ENCODE assay signal across 10 cellular contexts in the genomic region with DNA sequence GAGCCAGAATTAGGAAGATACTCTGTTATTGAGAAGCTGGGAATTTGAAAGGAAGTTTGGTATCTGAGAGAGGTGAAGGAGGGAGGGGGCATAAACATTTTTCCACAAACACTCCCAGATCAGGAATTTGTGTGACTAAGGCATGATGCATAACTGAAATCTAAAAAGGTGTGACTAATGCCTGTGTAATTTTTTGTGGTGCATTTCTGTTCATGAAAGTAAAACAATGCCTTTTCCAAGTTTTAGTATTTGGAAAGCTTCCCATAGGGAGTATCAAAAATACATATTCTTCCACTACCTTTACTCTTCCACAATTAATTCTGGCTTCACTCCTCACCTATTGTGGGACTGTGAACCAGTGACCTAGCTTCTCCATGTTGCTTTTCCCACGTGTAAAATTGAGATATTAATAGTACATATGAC. TPM values are rescaled to one million over a fixed set of nuclear protein-coding genes. Genes with fewer than 3 reads are reported as not detected.
DNase-seq lines count a peak whose midpoint lies in the region; ATAC-seq and TF ChIP-seq lines count a peak whose summit lies in the region.
"Had no signal": no experiment of that assay in that cellular context is flagged by ENCODE, and none has a peak within 500 bp of the region (broad histone marks: within the 10 kb centered on the region; RNA-seq: fewer than 3 reads in every experiment).

No MANE protein-coding gene starts in this region.

- 55 to 59% methylated on average over 1 of the region's 1 CpG for WGBS in upper lobe of left lung, 2 donors

- POLR2A ChIA-PET in activated CD4-positive, alpha-beta T cell treated with anti-CD3 and anti-CD28 coated beads for 36 hours (lab: Charles Lee): no interaction called here

- H3K9me3 Mint-ChIP-seq in HFFc6: no peaks in the 10 kb centered on the region
- H3K9me3 Mint-ChIP-seq in activated CD4-positive, alpha-beta T cell treated with anti-CD3 and anti-CD28 coated beads for 36 hours (ENCODE audit: low read depth): no peaks in the 10 kb centered on the region
- H3K9me3 Mint-ChIP-seq in glutamatergic neuron (ENCODE audit: unreplicated experiment): no peaks in the 10 kb centered on the region
- H3K9me3 Mint-ChIP-seq: H9, neural progenitor cell had no signal

- H3K27ac ChIP-seq in upper lobe of left lung: peak overlapping the region in 3 of 4 donors; percentile 1 to 41 (median 6)
- H3K27ac ChIP-seq: neural progenitor cell had no signal

- in situ Hi-C loops in astrocyte of the cerebellum (cut with HindIII; ENCODE audit: low sequenced_read_pairs): no loop called here

- H3K27ac Mint-ChIP-seq in HFFc6: peak overlapping the region; percentile 93
- no peak overlapping the region for H3K27ac Mint-ChIP-seq in activated CD4-positive, alpha-beta T cell treated with anti-CD3 and anti-CD28 coated beads for 36 hours
- no peak overlapping the region for H3K27ac Mint-ChIP-seq in glutamatergic neuron (ENCODE audit: unreplicated experiment)
- H3K27ac Mint-ChIP-seq: H9, neural progenitor cell had no signal

- peaks cover 98% of the 10 kb centered on the region for H3K4me1 Mint-ChIP-seq in HFFc6 (ENCODE audit: low read depth)
- H3K4me1 Mint-ChIP-seq in activated CD4-positive, alpha-beta T cell treated with anti-CD3 and anti-CD28 coated beads for 36 hours: no peaks in the 10 kb centered on the region
- peaks cover 6% of the 10 kb centered on the region for H3K4me1 Mint-ChIP-seq in glutamatergic neuron (ENCODE audit: low read depth, unreplicated experiment)
- H3K4me1 Mint-ChIP-seq: neural progenitor cell had no signal

- ATAC-seq in upper lobe of left lung (ENCODE audit: low FRiP score in 2 of 2) (peak; percentile 76 to 77), Right ventricle myocardium superior (ENCODE audit: poor library complexity) (no peak)
- no peak for ATAC-seq in activated CD4-positive, alpha-beta T cell treated with anti-CD3 and anti-CD28 coated beads for 36 hours
- ATAC-seq: GM12878 had no signal

- H3K4me3 ChIP-seq in astrocyte of the cerebellum (ENCODE audit: low read depth, low read length): no peak overlapping the region
- H3K4me3 ChIP-seq in upper lobe of left lung: no peak overlapping the region
- H3K4me3 ChIP-seq: GM12878, neural progenitor cell had no signal

- intact Hi-C loops in activated CD4-positive, alpha-beta T cell treated with anti-CD3 and anti-CD28 coated beads for 36 hours (cut with DNase I, micrococcal nuclease): no loop called here
- intact Hi-C loops in Right ventricle myocardium superior (cut with DNase I): loop anchor here (10.0 kb wide), 2 partner anchors 52 to 168 kb away; a partner anchor contains a TSS

- H3K4me1 ChIP-seq in upper lobe of left lung: peaks cover 0 to 15% (median 4%) of the 10 kb centered on the region in 4 donors

- H3K4me3 Mint-ChIP-seq in HFFc6: peak overlapping the region; percentile 38
- H3K4me3 Mint-ChIP-seq in activated CD4-positive, alpha-beta T cell treated with anti-CD3 and anti-CD28 coated beads for 36 hours: no peak overlapping the region
- H3K4me3 Mint-ChIP-seq in glutamatergic neuron (ENCODE audit: unreplicated experiment): no peak overlapping the region
- H3K4me3 Mint-ChIP-seq: H9, neural progenitor cell had no signal

- CTCF ChIA-PET in activated CD4-positive, alpha-beta T cell treated with anti-CD3 and anti-CD28 coated beads for 36 hours (lab: Charles Lee): no interaction called here

- no peaks in the 10 kb centered on the region for H3K27me3 Mint-ChIP-seq in HFFc6 (ENCODE audit: insufficient read depth)
- H3K27me3 Mint-ChIP-seq in activated CD4-positive, alpha-beta T cell treated with anti-CD3 and anti-CD28 coated beads for 36 hours: peaks cover 13% of the 10 kb centered on the region
- H3K27me3 Mint-ChIP-seq in glutamatergic neuron (ENCODE audit: unreplicated experiment): no peaks in the 10 kb centered on the region

- H3K36me3 ChIP-seq in upper lobe of left lung: no peaks in the 10 kb centered on the region
- H3K36me3 ChIP-seq: neural progenitor cell had no signal

- TF ChIP-seq CTCF in HFFc6 (IDR thresholded peaks at IDR 0.05) (no peak), astrocyte of the cerebellum (IDR thresholded peaks at IDR 0.05; ENCODE audit: low read depth, low read length, missing control alignments) (no peak), upper lobe of left lung (IDR thresholded peaks at IDR 0.05) (no peak), glutamatergic neuron (IDR thresholded peaks at IDR 0.05; ENCODE audit: partially characterized antibody, unreplicated experiment) (no peak)

- no peaks in the 10 kb centered on the region for H3K9me3 ChIP-seq in upper lobe of left lung

- DNase-seq in HFFc6 (peak; percentile 95), astrocyte of the cerebellum (ENCODE audit: low read depth) (peak; percentile 93), iPS-NIHi11 (ENCODE audit: low spot score) (peak; percentile 14), upper lobe of left lung (no peak), glutamatergic neuron (no peak), Right ventricle myocardium superior (no peak)
- no peak for DNase-seq in activated CD4-positive, alpha-beta T cell treated with anti-CD3 and anti-CD28 coated beads for 36 hours

- no peak for TF ChIP-seq EP300 in upper lobe of left lung (IDR thresholded peaks at IDR 0.05)

- TF ChIP-seq POLR2A in upper lobe of left lung (IDR thresholded peaks at IDR 0.05): no peak

- H3K36me3 Mint-ChIP-seq in HFFc6 (ENCODE audit: low read depth) (peaks cover 17% of the 10 kb centered on the region), glutamatergic neuron (ENCODE audit: unreplicated experiment) (no peaks in the 10 kb centered on the region)
- H3K36me3 Mint-ChIP-seq in activated CD4-positive, alpha-beta T cell treated with anti-CD3 and anti-CD28 coated beads for 36 hours (ENCODE audit: low read depth): no peaks in the 10 kb centered on the region
- H3K36me3 Mint-ChIP-seq: neural progenitor cell had no signal

- H3K27me3 ChIP-seq in upper lobe of left lung: no peaks in the 10 kb centered on the region
- H3K27me3 ChIP-seq: neural progenitor cell had no signal

RNA-seq across cellular contexts. Expression of a gene that starts 56.4 kb away (rescaled TPM):
- total RNA-seq in HFFc6 (2021; fragmentation: NEBNext Ultra II Directional; extraction: Animal tissue kit (Norgen Biotek cat#: 25700)): 100 to 1,000 TPM; 157 to 229 (median 186) TPM
- total RNA-seq in upper lobe of left lung: 100 to 1,000 TPM in 5 of 6 donors, 10 to 100 TPM in 1; 56.6 to 385 (median 183) TPM
- not detected for total RNA-seq in activated CD4-positive, alpha-beta T cell treated with anti-CD3 and anti-CD28 coated beads for 36 hours
- total RNA-seq in glutamatergic neuron (ENCODE audit: unreplicated experiment): 1.7 TPM
- total RNA-seq in Right ventricle myocardium superior: 183 TPM

Comparison
In these comparisons a context has a peak if more than half of its experiments do, and no peak if none do; other contexts are left out.
1. DNase-seq: peak in HFFc6 (single experiment), astrocyte of the cerebellum (single experiment) and iPS-NIHi11 (single experiment); none in upper lobe of left lung (0 of 2), activated CD4-positive, alpha-beta T cell treated with anti-CD3 and anti-CD28 coated beads for 36 hours (single experiment), glutamatergic neuron (single experiment) and Right ventricle myocardium superior (single experiment).
2. ATAC-seq: peak in upper lobe of left lung (2 of 2); none in activated CD4-positive, alpha-beta T cell treated with anti-CD3 and anti-CD28 coated beads for 36 hours (single experiment) and Right ventricle myocardium superior (single experiment).
3. RNA of a gene that starts 56.4 kb away (total RNA-seq): 56.6 to 385 TPM in upper lobe of left lung, 157 to 229 TPM in HFFc6 and 183 TPM in Right ventricle myocardium superior (single experiment); 1.7 TPM in glutamatergic neuron (single experiment) and not detected in activated CD4-positive, alpha-beta T cell treated with anti-CD3 and anti-CD28 coated beads for 36 hours; every median in the first group is over 10 times any median in the second.